ENCODE assay signal across 1 cellular context in genomic region chr10:3476640-3477448, GRCh38.
TF ChIP-seq lines count a peak whose summit lies in the region.

No MANE protein-coding gene starts in this region.

TF ChIP-seq in HEK293, 187 proteins besides CTCF, POLR2A, EP300 and RAD21 (continued from another document):
- TF ChIP-seq ZBTB26 (tag by site-specific recombination; optimal IDR thresholded peaks at IDR 0.05), result no peak
- TF ChIP-seq ZNF335 (tag by site-specific recombination; conservative IDR thresholded peaks at IDR 0.05), result no peak
- TF ChIP-seq ZNF510 (tag by site-specific recombination; IDR thresholded peaks at IDR 0.05; ENCODE audit: insufficient replicate concordance), result no peak
- peak; percentile 42; the same call in 1 of the 2 replicates for TF ChIP-seq ZFHX2 (tag by site-specific recombination; conservative IDR thresholded peaks at IDR 0.05)
